Comparison of ENCODE assay signal across 8 cellular contexts in genomic region chr11:70111269-70112016, GRCh38. TPM values are rescaled to one million over a fixed set of nuclear protein-coding genes. Genes with fewer than 3 reads are reported as not detected.
DNase-seq lines count a peak whose midpoint lies in the region; ATAC-seq, FAIRE-seq and TF ChIP-seq lines count a peak whose summit lies in the region.

No MANE protein-coding gene starts in this region.

- H3K36me3 Mint-ChIP-seq in astrocyte (ENCODE audit: low read depth, unreplicated experiment): no peaks in the 10 kb centered on the region

- TF ChIP-seq POLR2A in lower leg skin (IDR thresholded peaks at IDR 0.05) (no peak), testis (IDR thresholded peaks at IDR 0.05) (no peak)

- H3K36me3 ChIP-seq in astrocyte (ENCODE audit: insufficient read depth, low read length) (no peaks in the 10 kb centered on the region), testis (ENCODE audit: low read depth, missing control alignments) (no peaks in the 10 kb centered on the region)

- peaks cover 28% of the 10 kb centered on the region for H3K4me1 Mint-ChIP-seq in astrocyte (ENCODE audit: low read depth, unreplicated experiment)

- no peaks in the 10 kb centered on the region for H3K79me2 ChIP-seq in astrocyte (ENCODE audit: insufficient read depth, low read length)

- DNase-seq in AG10803 (ENCODE audit: low read depth): peak; percentile 67
- DNase-seq in astrocyte (ENCODE audit: low read depth): peak; percentile 84
- peak; percentile 55 to 91 for DNase-seq in lower leg skin (ENCODE audit: low spot score in 2 of 2)
- no peak for DNase-seq in testis
- no peak for DNase-seq in stimulated activated naive CD4-positive, alpha-beta T cell treated with Interleukin-2 at 50 U/mL for 16 hours (lab: John Stamatoyannopoulos, UW)
- no peak for DNase-seq in activated CD4-positive, alpha-beta T cell treated with anti-CD3 and anti-CD28 coated beads, Interleukin-2, amount 50 U/mL, for 4 hours

- H3K4me3 Mint-ChIP-seq in astrocyte (ENCODE audit: unreplicated experiment): no peak overlapping the region

- no peaks in the 10 kb centered on the region for H3K9me3 Mint-ChIP-seq in astrocyte (ENCODE audit: unreplicated experiment)

- H3K4me1 ChIP-seq in astrocyte (ENCODE audit: insufficient read depth, low read length) (peaks cover 32% of the 10 kb centered on the region), testis (peaks cover 22% of the 10 kb centered on the region)

- H3K27ac Mint-ChIP-seq in astrocyte (ENCODE audit: unreplicated experiment): peak overlapping the region; percentile 84

- H3K9ac ChIP-seq in astrocyte (ENCODE audit: low read length): peak overlapping the region; percentile 31

- FAIRE-seq in astrocyte (lab: Jason Lieb, UNC): no peak

- TF ChIP-seq CTCF in AG10803 (conservative IDR thresholded peaks at IDR 0.05; ENCODE audit: low read length) (no peak), astrocyte (IDR thresholded peaks at IDR 0.05; ENCODE audit: insufficient read depth, low read depth, low read length) (no peak), lower leg skin (IDR thresholded peaks at IDR 0.05) (no peak), testis (IDR thresholded peaks at IDR 0.05) (no peak)

- H3K27me3 Mint-ChIP-seq in astrocyte (ENCODE audit: low read depth, unreplicated experiment): peaks cover 36% of the 10 kb centered on the region

- no peak for ATAC-seq in GM18520 (IDR thresholded peaks at IDR 0.05; ENCODE audit: unreplicated experiment)

- H3K27me3 ChIP-seq in astrocyte (ENCODE audit: insufficient read depth, low read length) (no peaks in the 10 kb centered on the region), testis (no peaks in the 10 kb centered on the region)

- H3K27ac ChIP-seq in astrocyte (ENCODE audit: low read depth, low read length) (no peak overlapping the region), testis (no peak overlapping the region)

- 53 to 66% methylated on average over 27 to 29 of the region's 29 CpGs for WGBS in lower leg skin, 2 donors
- 55 to 62% methylated on average over 24 to 28 of the region's 29 CpGs for WGBS in testis, 2 donors

- H3K4me2 ChIP-seq in astrocyte (ENCODE audit: low read length): peak overlapping the region; percentile 62

- no peaks in the 10 kb centered on the region for H3K9me3 ChIP-seq in astrocyte (ENCODE audit: insufficient read depth, low read depth, low read length)
- H3K9me3 ChIP-seq in testis: no peaks in the 10 kb centered on the region

- intact Hi-C loops in lower leg skin (cut with DNase I; ENCODE audit: low total_unique reads) (no loop called here), testis (cut with DNase I; ENCODE audit: low total_unique reads) (no loop called here)

- TF ChIP-seq EP300 in Ishikawa (IDR thresholded peaks at IDR 0.05; ENCODE audit: borderline replicate concordance): peak; percentile 57; the same call in 1 of the 2 replicates

- H4K20me1 ChIP-seq in astrocyte (ENCODE audit: insufficient read depth, low read length): no peaks in the 10 kb centered on the region

- no peak for TF ChIP-seq RAD21 in Ishikawa (IDR thresholded peaks at IDR 0.05; ENCODE audit: low read depth)

- H2AFZ ChIP-seq in astrocyte (ENCODE audit: low read depth, low read length): no peak overlapping the region

- H3K4me3 ChIP-seq in AG10803 (ENCODE audit: low read length) (no peak overlapping the region), astrocyte (ENCODE audit: insufficient read depth, low read depth, low read length) (no peak overlapping the region), lower leg skin (ENCODE audit: low read depth, poor library complexity, severe bottlenecking) (no peak overlapping the region), testis (no peak overlapping the region)

TF ChIP-seq in Ishikawa, 13 proteins besides CTCF, POLR2A, EP300 and RAD21:
- TF ChIP-seq FOXM1 (IDR thresholded peaks at IDR 0.05; ENCODE audit: borderline replicate concordance, low read depth) (peak; percentile 51; the same call in 1 of the 2 replicates), CEBPB (IDR thresholded peaks at IDR 0.05) (no peak), NFIC (IDR thresholded peaks at IDR 0.05) (peak; percentile 53), USF1 (IDR thresholded peaks at IDR 0.05) (0 out of 2 replicates have a peak, but pooled peaks have one; percentile 13), TCF12 (IDR thresholded peaks at IDR 0.05; ENCODE audit: low read depth) (peak; percentile 73), TAF1 (IDR thresholded peaks at IDR 0.05; ENCODE audit: low read depth) (no peak), YY1 (IDR thresholded peaks at IDR 0.05; ENCODE audit: low read depth) (no peak), TEAD4 (IDR thresholded peaks at IDR 0.05) (peak; percentile 15; the same call in 1 of the 2 replicates)

RNA-seq across cellular contexts. Expression of gene ANO1, which starts 33.3 kb away (rescaled TPM):
- total RNA-seq in astrocyte (0.10 and 0.14 TPM in 2 replicates), lower leg skin (100 to 1,000 TPM in 1 of 4 donors, 10 to 100 TPM in 3; 55.1 to 106 (median 76.8) TPM), testis (10 to 100 TPM; 10.3 to 25.4 TPM)
- 42.7 TPM for polyA plus RNA-seq in testis (ENCODE audit: insufficient read depth, low read depth, low replicate concordance)

Comparison
In these comparisons a context has a peak if more than half of its experiments do, and no peak if none do; other contexts are left out.
1. DNase-seq: peak in AG10803 (single experiment), astrocyte (single experiment) and lower leg skin (2 of 2); none in testis (single experiment), stimulated activated naive CD4-positive, alpha-beta T cell treated with Interleukin-2 at 50 U/mL for 16 hours (single experiment) and activated CD4-positive, alpha-beta T cell treated with anti-CD3 and anti-CD28 coated beads, Interleukin-2, amount 50 U/mL, for 4 hours (0 of 2).